24 cellular contexts compared by ENCODE assay signal in the genomic region with DNA sequence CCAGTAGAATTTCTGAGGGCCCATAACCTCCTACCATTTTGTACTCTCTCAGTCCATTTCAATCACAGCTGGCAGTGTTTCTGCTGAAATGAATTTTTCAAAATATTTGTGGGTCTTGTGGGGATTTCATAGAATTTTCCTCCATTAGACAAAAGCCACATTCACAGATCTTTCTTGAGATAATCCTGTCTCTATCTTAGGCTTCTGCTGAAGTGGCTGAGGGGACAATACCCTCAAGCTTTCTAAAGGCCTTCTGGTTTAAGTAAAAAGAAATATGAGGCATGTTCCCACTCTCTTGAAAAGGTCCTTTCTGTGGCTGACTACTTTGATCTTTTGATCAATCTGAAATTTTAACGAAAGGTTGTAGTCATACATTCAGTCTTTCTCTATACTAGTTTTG.
"Had no signal": no experiment of that assay in that cellular context is flagged by ENCODE, and none has a peak within 500 bp of the region (broad histone marks: within the 10 kb centered on the region; RNA-seq: fewer than 3 reads in every experiment).

No MANE protein-coding gene starts in this region.

- H3K36me3 Mint-ChIP-seq: memory B cell; natural killer cell treated with Interleukin-12 subunit alpha and Interleukin-12 subunit beta and Interleukin-15 and Interleukin-18, amount 100 ng/mL, for 72 hours; stimulated activated effector memory CD8-positive, alpha-beta T cell treated with anti-CD3 and anti-CD28 coated beads, Interleukin-12 subunit alpha, Interleukin-12 subunit beta, amount 100 ng/mL, for 72 hours had no signal

- H2AFZ ChIP-seq: hepatocyte had no signal

- H3K9me3 ChIP-seq: lower lobe of right lung, psoas muscle, right lobe of liver, testis, tibial nerve had no signal

- DNase-seq: effector CD4-positive, alpha-beta T cell; endodermal cell; erythroblast; foreskin keratinocyte; head of caudate nucleus; kidney; left cardiac atrium; left ventricle myocardium inferior; lower lobe of right lung; midbrain; psoas muscle; retina; right lobe of liver; stimulated activated CD4-positive, alpha-beta T cell treated with anti-CD3 and anti-CD28 coated beads, Interleukin-4, amount 100 ng/mL, for 1 hour; stimulated activated CD8-positive, alpha-beta memory T cell treated with anti-CD3 and anti-CD28 coated beads, Interleukin-4, amount 100 ng/mL, for 48 hours; stimulated activated naive CD8-positive, alpha-beta T cell treated with anti-CD3 and anti-CD28 coated beads, Interleukin-15, amount 100 ng/mL, for 72 hours; testis had no signal

- H3K4me1 ChIP-seq: foreskin keratinocyte, left ventricle myocardium inferior, lower lobe of right lung, psoas muscle, right lobe of liver, testis, tibial nerve had no signal

- H3K27me3 ChIP-seq: foreskin keratinocyte, hepatocyte, right lobe of liver, testis, tibial nerve had no signal

- H3K4me3 Mint-ChIP-seq: endodermal cell; memory B cell; natural killer cell treated with Interleukin-12 subunit alpha and Interleukin-12 subunit beta and Interleukin-15 and Interleukin-18, amount 100 ng/mL, for 72 hours; stimulated activated effector memory CD8-positive, alpha-beta T cell treated with anti-CD3 and anti-CD28 coated beads, Interleukin-12 subunit alpha, Interleukin-12 subunit beta, amount 100 ng/mL, for 72 hours; stimulated activated naive CD8-positive, alpha-beta T cell treated with anti-CD3 and anti-CD28 coated beads, Interleukin-15, amount 100 ng/mL, for 72 hours had no signal

- H3K27me3 Mint-ChIP-seq: memory B cell; natural killer cell treated with Interleukin-12 subunit alpha and Interleukin-12 subunit beta and Interleukin-15 and Interleukin-18, amount 100 ng/mL, for 72 hours; stimulated activated naive CD8-positive, alpha-beta T cell treated with anti-CD3 and anti-CD28 coated beads, Interleukin-15, amount 100 ng/mL, for 72 hours had no signal

- FAIRE-seq: endothelial cell of umbilical vein, kidney had no signal

- H3K27ac ChIP-seq: coronary artery, foreskin keratinocyte, hepatocyte, left ventricle myocardium inferior, lower lobe of right lung, psoas muscle, right lobe of liver, testis, tibial nerve had no signal

- H3K36me3 ChIP-seq: left ventricle myocardium inferior, lower lobe of right lung, right lobe of liver, tibial nerve had no signal

- H3K4me2 ChIP-seq: hepatocyte had no signal

- H3K4me1 Mint-ChIP-seq: endodermal cell; memory B cell; stimulated activated effector memory CD8-positive, alpha-beta T cell treated with anti-CD3 and anti-CD28 coated beads, Interleukin-12 subunit alpha, Interleukin-12 subunit beta, amount 100 ng/mL, for 72 hours; stimulated activated naive CD8-positive, alpha-beta T cell treated with anti-CD3 and anti-CD28 coated beads, Interleukin-15, amount 100 ng/mL, for 72 hours had no signal

- H3K79me2 ChIP-seq: hepatocyte had no signal

- H3K4me3 ChIP-seq: coronary artery, hepatocyte, left ventricle myocardium inferior, lower lobe of right lung, psoas muscle, right lobe of liver, testis, tibial nerve had no signal

- H3K27ac Mint-ChIP-seq: endodermal cell; memory B cell; natural killer cell treated with Interleukin-12 subunit alpha and Interleukin-12 subunit beta and Interleukin-15 and Interleukin-18, amount 100 ng/mL, for 72 hours; stimulated activated effector memory CD8-positive, alpha-beta T cell treated with anti-CD3 and anti-CD28 coated beads, Interleukin-12 subunit alpha, Interleukin-12 subunit beta, amount 100 ng/mL, for 72 hours; stimulated activated naive CD8-positive, alpha-beta T cell treated with anti-CD3 and anti-CD28 coated beads, Interleukin-15, amount 100 ng/mL, for 72 hours had no signal

- H3K9me3 Mint-ChIP-seq: endodermal cell had no signal
